In genomic region chr19:42096255-42096837, GRCh38 we compare ENCODE assay signal across 16 cellular contexts. TPM values are rescaled to one million over a fixed set of nuclear protein-coding genes. Genes with fewer than 3 reads are reported as not detected.
"Had no signal": no experiment of that assay in that cellular context is flagged by ENCODE, and none has a peak within 500 bp of the region (broad histone marks: within the 10 kb centered on the region; RNA-seq: fewer than 3 reads in every experiment).

No MANE protein-coding gene starts in this region.

- ATAC-seq: activated CD4-positive, alpha-beta T cell treated with anti-CD3 and anti-CD28 coated beads for 36 hours; activated CD8-positive, alpha-beta T cell treated with anti-CD3 and anti-CD28 coated beads for 36 hours; stimulated activated effector memory CD8-positive, alpha-beta T cell treated with anti-CD3 and anti-CD28 coated beads, Interleukin-12 subunit alpha, Interleukin-12 subunit beta, amount 100 ng/mL, for 72 hours; T-cell had no signal

- H3K4me2 ChIP-seq: smooth muscle cell had no signal

- H3K9me3 ChIP-seq: heart left ventricle, right atrium auricular region had no signal

- H3K27ac ChIP-seq: cardiac muscle cell, right atrium auricular region, VCaP had no signal

- H3K36me3 ChIP-seq: cardiac muscle cell, right atrium auricular region had no signal

- H3K4me3 ChIP-seq: cardiac muscle cell, heart left ventricle, right atrium auricular region, smooth muscle cell had no signal

- H3K27ac Mint-ChIP-seq: activated CD4-positive, alpha-beta T cell treated with anti-CD3 and anti-CD28 coated beads for 36 hours; activated CD8-positive, alpha-beta T cell treated with anti-CD3 and anti-CD28 coated beads for 36 hours; activated naive CD4-positive, alpha-beta T cell treated with anti-CD3 and anti-CD28 coated beads for 36 hours; activated T-helper 1 cell treated with anti-CD3 and anti-CD28 coated beads, Interleukin-12 subunit alpha, Interleukin-12 subunit beta, Interleukin-2, Interleukin-4 antibody, amounts not matched to agents 30 ng/mL and 10 ng/mL and 1 ng/mL, durations not matched to agents 14 hours and 24 hours and 36 hours; stimulated activated effector memory CD8-positive, alpha-beta T cell treated with anti-CD3 and anti-CD28 coated beads, Interleukin-12 subunit alpha, Interleukin-12 subunit beta, amount 100 ng/mL, for 72 hours; T-cell had no signal

- H3K9me3 Mint-ChIP-seq: activated CD8-positive, alpha-beta T cell treated with anti-CD3 and anti-CD28 coated beads for 36 hours; activated naive CD4-positive, alpha-beta T cell treated with anti-CD3 and anti-CD28 coated beads for 36 hours; activated T-helper 1 cell treated with anti-CD3 and anti-CD28 coated beads, Interleukin-12 subunit alpha, Interleukin-12 subunit beta, Interleukin-2, Interleukin-4 antibody, amounts not matched to agents 30 ng/mL and 10 ng/mL and 1 ng/mL, durations not matched to agents 14 hours and 24 hours and 36 hours; neural crest cell; stimulated activated effector memory CD8-positive, alpha-beta T cell treated with anti-CD3 and anti-CD28 coated beads, Interleukin-12 subunit alpha, Interleukin-12 subunit beta, amount 100 ng/mL, for 72 hours; T-cell had no signal

- H3K4me3 Mint-ChIP-seq: activated CD4-positive, alpha-beta T cell treated with anti-CD3 and anti-CD28 coated beads for 36 hours; activated CD8-positive, alpha-beta T cell treated with anti-CD3 and anti-CD28 coated beads for 36 hours; activated naive CD4-positive, alpha-beta T cell treated with anti-CD3 and anti-CD28 coated beads for 36 hours; activated T-helper 1 cell treated with anti-CD3 and anti-CD28 coated beads, Interleukin-12 subunit alpha, Interleukin-12 subunit beta, Interleukin-2, Interleukin-4 antibody, amounts not matched to agents 30 ng/mL and 10 ng/mL and 1 ng/mL, durations not matched to agents 14 hours and 24 hours and 36 hours; neural crest cell; stimulated activated effector memory CD8-positive, alpha-beta T cell treated with anti-CD3 and anti-CD28 coated beads, Interleukin-12 subunit alpha, Interleukin-12 subunit beta, amount 100 ng/mL, for 72 hours; T-cell had no signal

- FAIRE-seq: astrocyte had no signal

- H3K27me3 Mint-ChIP-seq: activated CD4-positive, alpha-beta T cell treated with anti-CD3 and anti-CD28 coated beads for 36 hours; activated CD8-positive, alpha-beta T cell treated with anti-CD3 and anti-CD28 coated beads for 36 hours; T-cell had no signal

- DNase-seq: activated CD8-positive, alpha-beta T cell treated with anti-CD3 and anti-CD28 coated beads for 36 hours; activated naive CD4-positive, alpha-beta T cell treated with anti-CD3 and anti-CD28 coated beads for 36 hours; foreskin melanocyte; heart left ventricle; substantia nigra; T-cell; trophoblast cell had no signal

RNA-seq across cellular contexts. Expression of gene POU2F2, which starts 35.9 kb away (rescaled TPM):
- total RNA-seq: cardiac muscle cell had no signal
